1 cellular context compared by ENCODE assay signal in the genomic region with DNA sequence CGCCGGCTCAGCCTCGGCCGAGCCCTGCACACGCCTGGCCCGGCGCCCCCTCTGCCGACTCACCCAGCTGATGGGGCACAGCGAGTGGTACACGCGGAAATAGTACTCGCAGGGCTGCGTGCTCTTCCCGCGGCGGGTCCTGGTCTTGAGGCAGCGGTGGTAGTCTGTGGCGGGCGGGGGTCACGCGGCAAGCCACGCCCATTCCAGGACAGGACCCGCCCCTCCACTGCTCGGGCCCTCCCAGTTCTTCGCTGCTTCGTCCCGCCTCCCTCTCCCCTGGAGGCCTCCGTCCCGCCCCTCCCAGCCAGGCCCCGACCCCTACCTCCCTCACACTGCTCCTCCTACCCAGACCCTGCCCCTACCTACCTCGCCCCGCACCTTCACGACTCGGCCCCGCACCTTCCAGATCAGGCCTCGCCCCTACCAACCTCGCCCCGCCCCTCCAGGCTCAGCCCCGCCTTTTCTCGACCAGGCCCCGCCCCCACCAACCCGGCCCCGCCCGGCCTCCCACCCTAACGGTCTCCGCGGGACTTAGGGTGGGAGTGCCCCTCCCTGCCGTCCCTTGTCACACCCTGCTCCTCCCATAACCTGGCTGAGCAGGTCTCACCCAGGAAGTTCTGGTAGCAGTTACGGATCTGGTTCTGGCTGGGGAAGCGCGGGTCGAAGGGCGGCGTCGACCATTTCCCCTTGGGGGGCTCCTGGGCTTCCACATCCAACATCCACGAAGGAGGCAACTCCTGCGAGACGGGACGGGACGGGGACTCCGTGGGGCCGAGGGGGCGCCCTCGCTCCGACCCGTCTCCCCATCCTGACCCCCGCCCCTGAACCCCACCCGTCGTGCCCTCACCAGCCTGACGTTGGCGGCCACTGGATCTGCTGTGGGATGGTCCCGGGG.
TF ChIP-seq lines count a peak whose summit lies in the region.

No MANE protein-coding gene starts in this region.

TF ChIP-seq in K562, 482 proteins besides CTCF, POLR2A, EP300 and RAD21 (continued from another document and continues in another):
- TF ChIP-seq E2F6 (IDR thresholded peaks at IDR 0.05; ENCODE audit: borderline replicate concordance in 1 of 2, extremely low read depth in 1 of 2, insufficient read depth in 1 of 2, insufficient read length in 1 of 2, low read depth in 1 of 2, low read length in 1 of 2, poor library complexity in 1 of 2, severe bottlenecking in 1 of 2) (peak; percentile 44 to 73), MTA1 (IDR thresholded peaks at IDR 0.05; ENCODE audit: borderline replicate concordance) (no peak), KHSRP (IDR thresholded peaks at IDR 0.05) (no peak), ZFX (CRISPR knock-in tag; IDR thresholded peaks at IDR 0.05) (0 out of 2 replicates have a peak, but pooled peaks have one; percentile 30), HDAC3 (IDR thresholded peaks at IDR 0.05; ENCODE audit: borderline replicate concordance, partially characterized antibody) (no peak), TAF1 (IDR thresholded peaks at IDR 0.05; ENCODE audit: control insufficient read depth, extremely low read depth, insufficient read depth, low read length, severe bottlenecking) (peak; percentile 25), LCOR (CRISPR knock-in tag; IDR thresholded peaks at IDR 0.05) (no peak), NRF1 (conservative IDR thresholded peaks at IDR 0.05 in 1 of 2, IDR thresholded peaks at IDR 0.05 in 1 of 2) (0 out of 4 replicates have a peak, but pooled peaks have one; percentile 18 to 24), RB1 (IDR thresholded peaks at IDR 0.05; ENCODE audit: low read depth) (peak; percentile 52; the same call in 1 of the 2 replicates), POLR2AphosphoS5 (IDR thresholded peaks at IDR 0.05; ENCODE audit: control insufficient read depth, insufficient read depth, low read depth, low read length) (no peak), CBFA2T3 (IDR thresholded peaks at IDR 0.05) (no peak), MYC (IDR thresholded peaks at IDR 0.05; ENCODE audit: low read depth, low read length) (no peak), MYC (CRISPR knock-in tag; IDR thresholded peaks at IDR 0.05; ENCODE audit: borderline replicate concordance, low read depth) (no peak), XRCC4 (IDR thresholded peaks at IDR 0.05; ENCODE audit: extremely low read depth, insufficient read depth, insufficient read length) (no peak), ZBTB40 (IDR thresholded peaks at IDR 0.05) (no peak), ZBTB40 (CRISPR knock-in tag; IDR thresholded peaks at IDR 0.05) (no peak), SIX5 (IDR thresholded peaks at IDR 0.05; ENCODE audit: borderline replicate concordance in 1 of 2, insufficient read depth in 1 of 2, low read depth in 1 of 2, low read length in 2 of 2) (no peak), CHD4 (IDR thresholded peaks at IDR 0.05; ENCODE audit: insufficient read depth, insufficient replicate concordance, low read depth, low read length, poor library complexity, severe bottlenecking) (no peak), ATF2 (CRISPR knock-in tag; IDR thresholded peaks at IDR 0.05) (no peak), KDM5B (IDR thresholded peaks at IDR 0.05; ENCODE audit: insufficient replicate concordance, low read depth, low read length) (peak; percentile 0), ZNF431 (CRISPR knock-in tag; IDR thresholded peaks at IDR 0.05) (no peak), PHB (CRISPR knock-in tag; IDR thresholded peaks at IDR 0.05) (no peak), PCBP2 (IDR thresholded peaks at IDR 0.05; ENCODE audit: low read depth, low read length, poor library complexity, severe bottlenecking) (no peak), AFF4 (CRISPR knock-in tag; IDR thresholded peaks at IDR 0.05) (no peak), SUPT5H (IDR thresholded peaks at IDR 0.05) (no peak), CCNT2 (IDR thresholded peaks at IDR 0.05; ENCODE audit: borderline replicate concordance, extremely low read depth, insufficient read length, low read depth, low read length) (no peak)
- TF ChIP-seq, protein P1, sequence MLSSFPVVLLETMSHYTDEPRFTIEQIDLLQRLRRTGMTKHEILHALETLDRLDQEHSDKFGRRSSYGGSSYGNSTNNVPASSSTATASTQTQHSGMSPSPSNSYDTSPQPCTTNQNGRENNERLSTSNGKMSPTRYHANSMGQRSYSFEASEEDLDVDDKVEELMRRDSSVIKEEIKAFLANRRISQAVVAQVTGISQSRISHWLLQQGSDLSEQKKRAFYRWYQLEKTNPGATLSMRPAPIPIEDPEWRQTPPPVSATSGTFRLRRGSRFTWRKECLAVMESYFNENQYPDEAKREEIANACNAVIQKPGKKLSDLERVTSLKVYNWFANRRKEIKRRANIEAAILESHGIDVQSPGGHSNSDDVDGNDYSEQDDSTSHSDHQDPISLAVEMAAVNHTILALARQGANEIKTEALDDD (IDR thresholded peaks at IDR 0.05): no peak
- TF ChIP-seq, protein P2, sequence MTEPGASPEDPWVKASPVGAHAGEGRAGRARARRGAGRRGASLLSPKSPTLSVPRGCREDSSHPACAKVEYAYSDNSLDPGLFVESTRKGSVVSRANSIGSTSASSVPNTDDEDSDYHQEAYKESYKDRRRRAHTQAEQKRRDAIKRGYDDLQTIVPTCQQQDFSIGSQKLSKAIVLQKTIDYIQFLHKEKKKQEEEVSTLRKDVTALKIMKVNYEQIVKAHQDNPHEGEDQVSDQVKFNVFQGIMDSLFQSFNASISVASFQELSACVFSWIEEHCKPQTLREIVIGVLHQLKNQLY (CRISPR knock-in tag; conservative IDR thresholded peaks at IDR 0.05): no peak
- TF ChIP-seq, protein P3, sequence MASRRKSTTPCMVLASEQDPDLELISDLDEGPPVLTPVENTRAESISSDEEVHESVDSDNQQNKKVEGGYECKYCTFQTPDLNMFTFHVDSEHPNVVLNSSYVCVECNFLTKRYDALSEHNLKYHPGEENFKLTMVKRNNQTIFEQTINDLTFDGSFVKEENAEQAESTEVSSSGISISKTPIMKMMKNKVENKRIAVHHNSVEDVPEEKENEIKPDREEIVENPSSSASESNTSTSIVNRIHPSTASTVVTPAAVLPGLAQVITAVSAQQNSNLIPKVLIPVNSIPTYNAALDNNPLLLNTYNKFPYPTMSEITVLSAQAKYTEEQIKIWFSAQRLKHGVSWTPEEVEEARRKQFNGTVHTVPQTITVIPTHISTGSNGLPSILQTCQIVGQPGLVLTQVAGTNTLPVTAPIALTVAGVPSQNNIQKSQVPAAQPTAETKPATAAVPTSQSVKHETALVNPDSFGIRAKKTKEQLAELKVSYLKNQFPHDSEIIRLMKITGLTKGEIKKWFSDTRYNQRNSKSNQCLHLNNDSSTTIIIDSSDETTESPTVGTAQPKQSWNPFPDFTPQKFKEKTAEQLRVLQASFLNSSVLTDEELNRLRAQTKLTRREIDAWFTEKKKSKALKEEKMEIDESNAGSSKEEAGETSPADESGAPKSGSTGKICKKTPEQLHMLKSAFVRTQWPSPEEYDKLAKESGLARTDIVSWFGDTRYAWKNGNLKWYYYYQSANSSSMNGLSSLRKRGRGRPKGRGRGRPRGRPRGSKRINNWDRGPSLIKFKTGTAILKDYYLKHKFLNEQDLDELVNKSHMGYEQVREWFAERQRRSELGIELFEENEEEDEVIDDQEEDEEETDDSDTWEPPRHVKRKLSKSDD (conservative IDR thresholded peaks at IDR 0.05; ENCODE audit: low read length): no peak
- TF ChIP-seq, protein P4, sequence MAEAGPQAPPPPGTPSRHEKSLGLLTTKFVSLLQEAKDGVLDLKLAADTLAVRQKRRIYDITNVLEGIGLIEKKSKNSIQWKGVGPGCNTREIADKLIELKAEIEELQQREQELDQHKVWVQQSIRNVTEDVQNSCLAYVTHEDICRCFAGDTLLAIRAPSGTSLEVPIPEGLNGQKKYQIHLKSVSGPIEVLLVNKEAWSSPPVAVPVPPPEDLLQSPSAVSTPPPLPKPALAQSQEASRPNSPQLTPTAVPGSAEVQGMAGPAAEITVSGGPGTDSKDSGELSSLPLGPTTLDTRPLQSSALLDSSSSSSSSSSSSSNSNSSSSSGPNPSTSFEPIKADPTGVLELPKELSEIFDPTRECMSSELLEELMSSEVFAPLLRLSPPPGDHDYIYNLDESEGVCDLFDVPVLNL (CRISPR knock-in tag; IDR thresholded peaks at IDR 0.05; ENCODE audit: low read depth): no peak
